Comparison of ENCODE assay signal across 12 cellular contexts in genomic region chr7:129670636-129671035, GRCh38.
"Had no signal": no experiment of that assay in that cellular context is flagged by ENCODE, and none has a peak within 500 bp of the region (broad histone marks: within the 10 kb centered on the region; RNA-seq: fewer than 3 reads in every experiment).

No MANE protein-coding gene starts in this region.

- H3K9me3 Mint-ChIP-seq: activated naive CD4-positive, alpha-beta T cell treated with anti-CD3 and anti-CD28 coated beads, Interleukin-2, amount 10 ng/mL, durations not matched to agents 7 days and 5 days; natural killer cell had no signal

- H3K36me3 ChIP-seq: adrenal gland had no signal

- H3K4me3 Mint-ChIP-seq: activated naive CD4-positive, alpha-beta T cell treated with anti-CD3 and anti-CD28 coated beads, Interleukin-2, amount 10 ng/mL, durations not matched to agents 7 days and 5 days; natural killer cell; T-helper 17 cell had no signal

- H3K4me2 ChIP-seq: smooth muscle cell had no signal

- H3K27ac Mint-ChIP-seq: activated naive CD4-positive, alpha-beta T cell treated with anti-CD3 and anti-CD28 coated beads, Interleukin-2, amount 10 ng/mL, durations not matched to agents 7 days and 5 days; activated T-helper 2 cell treated with anti-CD3 and anti-CD28 coated beads, Interferon-gamma antibody, Interleukin-2, Interleukin-4, amounts not matched to agents 10 μg/mL and 5 μg/mL and 100 μg/mL, durations not matched to agents 14 hours and 24 hours and 36 hours; natural killer cell; T-helper 17 cell had no signal

- ATAC-seq: left lung, natural killer cell, right cardiac atrium, T-helper 17 cell had no signal

- H3K4me3 ChIP-seq: adrenal gland, colonic mucosa, left lung, smooth muscle cell, thyroid gland had no signal

- H3K9me3 ChIP-seq: adrenal gland, colonic mucosa, thyroid gland had no signal

- H3K4me1 Mint-ChIP-seq: activated naive CD4-positive, alpha-beta T cell treated with anti-CD3 and anti-CD28 coated beads, Interleukin-2, amount 10 ng/mL, durations not matched to agents 7 days and 5 days had no signal

- H3K27ac ChIP-seq: adrenal gland, colonic mucosa, left lung, thyroid gland had no signal

- H3K27me3 ChIP-seq: adrenal gland, colonic mucosa, left lung, thyroid gland had no signal

- H3K4me1 ChIP-seq: colonic mucosa, left lung had no signal

- H3K27me3 Mint-ChIP-seq: activated naive CD4-positive, alpha-beta T cell treated with anti-CD3 and anti-CD28 coated beads, Interleukin-2, amount 10 ng/mL, durations not matched to agents 7 days and 5 days; T-helper 17 cell had no signal

- DNase-seq: activated CD4-positive, alpha-beta T cell treated with anti-CD3 and anti-CD28 coated beads, Interleukin-2, amount 50 U/mL, for 1 hour; activated naive CD4-positive, alpha-beta T cell treated with anti-CD3 and anti-CD28 coated beads, Interleukin-2, amount 10 ng/mL, durations not matched to agents 7 days and 5 days; adrenal gland; colonic mucosa; effector CD8-positive, alpha-beta T cell; left lung; natural killer cell; right cardiac atrium; T-helper 17 cell; thyroid gland had no signal
